1 cellular context compared by ENCODE assay signal in the genomic region with DNA sequence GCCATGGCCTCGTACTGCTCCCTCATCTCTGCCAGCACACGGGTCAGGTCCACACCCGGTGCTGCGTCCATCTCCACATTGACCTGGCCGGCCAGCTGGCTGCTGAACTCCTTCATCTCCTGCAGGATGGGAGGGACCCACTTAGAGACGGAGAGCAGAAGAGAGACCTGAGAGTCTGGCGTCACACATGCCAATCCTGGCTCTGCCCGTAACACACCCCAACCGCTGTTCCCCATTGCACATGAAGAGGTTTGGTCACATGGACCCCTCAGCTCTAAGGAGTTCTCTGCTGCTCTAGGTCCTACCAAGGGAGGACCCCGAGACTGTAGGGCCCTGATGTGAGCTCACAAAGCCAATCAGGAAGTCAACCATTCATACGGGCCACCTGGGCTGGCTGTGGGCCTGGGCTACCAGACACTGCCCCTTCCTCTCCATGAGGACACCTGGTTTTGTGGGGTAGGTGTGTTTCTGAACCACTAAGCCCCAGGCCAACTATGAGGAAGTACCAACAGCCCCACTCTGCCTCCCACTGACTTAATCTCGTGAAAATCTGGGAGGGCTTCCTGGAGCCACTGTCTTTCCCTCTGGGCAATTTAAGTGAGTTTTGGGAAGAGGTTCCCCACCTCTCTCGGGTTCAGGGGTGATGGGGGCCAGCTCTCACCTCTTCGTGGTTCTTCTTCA.
TF ChIP-seq lines count a peak whose summit lies in the region.

No MANE protein-coding gene starts in this region.

TF ChIP-seq in HEK293T, 16 proteins besides CTCF, POLR2A, EP300 and RAD21 (continued from another document):
- no peak for TF ChIP-seq BHLHE40 (IDR thresholded peaks at IDR 0.05; ENCODE audit: borderline replicate concordance)
- TF ChIP-seq FOXK2 (IDR thresholded peaks at IDR 0.05), result no peak
- no peak for TF ChIP-seq NFRKB (IDR thresholded peaks at IDR 0.05)
- no peak for TF ChIP-seq LEF1 (IDR thresholded peaks at IDR 0.05; ENCODE audit: borderline replicate concordance)
